ENCODE assay signal across 31 cellular contexts in the genomic region with DNA sequence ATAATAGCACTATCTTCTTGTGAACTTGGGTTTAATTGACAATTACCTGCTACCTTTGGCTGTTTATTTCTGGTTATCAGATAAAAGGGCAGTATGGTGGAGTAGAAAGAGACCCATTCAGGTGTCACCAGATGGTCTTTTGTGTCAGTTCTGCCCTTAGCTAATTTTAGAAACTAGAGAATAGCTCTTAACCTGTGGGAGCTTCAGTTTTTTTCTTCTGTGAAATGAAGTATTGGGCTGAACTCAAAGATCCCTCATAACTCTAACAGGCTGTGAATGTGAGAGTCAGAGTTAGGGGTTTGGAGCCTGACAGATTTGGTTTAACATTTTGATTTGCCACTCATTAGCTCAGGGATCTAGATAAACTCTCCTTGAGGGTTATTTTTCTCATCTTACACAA.
"Had no signal": no experiment of that assay in that cellular context is flagged by ENCODE, and none has a peak within 500 bp of the region (broad histone marks: within the 10 kb centered on the region; RNA-seq: fewer than 3 reads in every experiment).

No MANE protein-coding gene starts in this region.

- H3K27me3 Mint-ChIP-seq: activated CD4-positive, alpha-beta T cell treated with anti-CD3 and anti-CD28 coated beads, Interleukin-2, amount 10 ng/mL, durations not matched to agents 7 days and 5 days; activated CD8-positive, alpha-beta T cell treated with anti-CD3 and anti-CD28 coated beads for 36 hours; activated naive CD4-positive, alpha-beta T cell treated with anti-CD3 and anti-CD28 coated beads, Interleukin-2, amount 50 U/mL, for 24 hours; activated naive CD8-positive, alpha-beta T cell treated with anti-CD3 and anti-CD28 coated beads, Interleukin-2, amount 50 U/mL, for 24 hours; activated T-helper 17 cell treated with anti-CD3 and anti-CD28 coated beads, Interleukin-2, amount 50 U/mL, for 72 hours; dendritic cell treated with granulocyte-macrophage colony-stimulating factor and Interleukin-4, amounts not matched to agents 40 ng/mL and 50 ng/mL, for 4 days; naive thymus-derived CD8-positive, alpha-beta T cell; stimulated activated naive CD8-positive, alpha-beta T cell treated with anti-CD3 and anti-CD28 coated beads, Interleukin-15, amount 100 ng/mL, for 72 hours; type B pancreatic cell had no signal

- DNase-seq: activated CD4-positive, alpha-beta T cell treated with anti-CD3 and anti-CD28 coated beads for 1 hour; activated CD4-positive, alpha-beta T cell treated with anti-CD3 and anti-CD28 coated beads, Interleukin-2, amount 10 ng/mL, durations not matched to agents 7 days and 5 days; activated CD8-positive, alpha-beta T cell treated with anti-CD3 and anti-CD28 coated beads for 36 hours; activated naive CD8-positive, alpha-beta T cell treated with anti-CD3 and anti-CD28 coated beads, Interleukin-2, amount 50 U/mL, for 24 hours; activated T-cell treated with anti-CD3 and anti-CD28 coated beads, Interleukin-2, amount 50 U/mL, for 4 hours; amygdala; caudate nucleus; effector CD4-positive, alpha-beta T cell; esophagus squamous epithelium; foreskin melanocyte; heart right ventricle; lower lobe of right lung; mesenchymal stem cell; naive thymus-derived CD8-positive, alpha-beta T cell; nucleus accumbens; pancreas; retina; stimulated activated CD4-positive, alpha-beta T cell treated with anti-CD3 and anti-CD28 coated beads, Interleukin-4, amount 100 ng/mL, for 24 hours; stimulated activated naive CD8-positive, alpha-beta T cell treated with anti-CD3 and anti-CD28 coated beads, Interleukin-15, amount 100 ng/mL, for 72 hours; substantia nigra; T-helper 9 cell had no signal

- ATAC-seq: activated CD8-positive, alpha-beta T cell treated with anti-CD3 and anti-CD28 coated beads for 36 hours; activated naive CD8-positive, alpha-beta T cell treated with anti-CD3 and anti-CD28 coated beads, Interleukin-2, amount 50 U/mL, for 24 hours; activated T-cell treated with anti-CD3 and anti-CD28 coated beads, Interleukin-2, amount 50 U/mL, for 4 hours; activated T-helper 17 cell treated with anti-CD3 and anti-CD28 coated beads, Interleukin-2, amount 50 U/mL, for 72 hours; heart right ventricle; lower lobe of right lung; naive thymus-derived CD8-positive, alpha-beta T cell; pancreas; sciatic nerve; stimulated activated effector memory CD8-positive, alpha-beta T cell treated with anti-CD3 and anti-CD28 coated beads, Interleukin-12 subunit alpha, Interleukin-12 subunit beta, amount 100 ng/mL, for 72 hours; stimulated activated naive CD8-positive, alpha-beta T cell treated with anti-CD3 and anti-CD28 coated beads, Interleukin-15, amount 100 ng/mL, for 72 hours had no signal

- H3K36me3 Mint-ChIP-seq: activated naive CD4-positive, alpha-beta T cell treated with anti-CD3 and anti-CD28 coated beads, Interleukin-2, amount 50 U/mL, for 24 hours; stimulated activated effector memory CD8-positive, alpha-beta T cell treated with anti-CD3 and anti-CD28 coated beads, Interleukin-12 subunit alpha, Interleukin-12 subunit beta, amount 100 ng/mL, for 72 hours; type B pancreatic cell had no signal

- H3K4me3 ChIP-seq: esophagus squamous epithelium, heart right ventricle, lower lobe of right lung, pancreas, prostate gland, skin epidermis, vagina had no signal

- H3K9me3 ChIP-seq: lower lobe of right lung, pancreas, prostate gland, vagina had no signal

- H3K27ac ChIP-seq: esophagus squamous epithelium, heart right ventricle, lower lobe of right lung, pancreas, prostate gland, skin epidermis, vagina had no signal

- H3K27me3 ChIP-seq: esophagus squamous epithelium, vagina had no signal

- H3K27ac Mint-ChIP-seq: activated CD4-positive, alpha-beta T cell treated with anti-CD3 and anti-CD28 coated beads, Interleukin-2, amount 10 ng/mL, durations not matched to agents 7 days and 5 days; activated CD8-positive, alpha-beta T cell treated with anti-CD3 and anti-CD28 coated beads for 36 hours; activated naive CD4-positive, alpha-beta T cell treated with anti-CD3 and anti-CD28 coated beads, Interleukin-2, amount 50 U/mL, for 24 hours; activated naive CD8-positive, alpha-beta T cell treated with anti-CD3 and anti-CD28 coated beads, Interleukin-2, amount 50 U/mL, for 24 hours; activated T-helper 17 cell treated with anti-CD3 and anti-CD28 coated beads, Interleukin-2, amount 50 U/mL, for 72 hours; dendritic cell treated with granulocyte-macrophage colony-stimulating factor and Interleukin-4, amounts not matched to agents 40 ng/mL and 50 ng/mL, for 4 days; naive thymus-derived CD8-positive, alpha-beta T cell; stimulated activated effector memory CD8-positive, alpha-beta T cell treated with anti-CD3 and anti-CD28 coated beads, Interleukin-12 subunit alpha, Interleukin-12 subunit beta, amount 100 ng/mL, for 72 hours; type B pancreatic cell had no signal

- H3K4me1 Mint-ChIP-seq: activated naive CD4-positive, alpha-beta T cell treated with anti-CD3 and anti-CD28 coated beads, Interleukin-2, amount 50 U/mL, for 24 hours; activated T-helper 17 cell treated with anti-CD3 and anti-CD28 coated beads, Interleukin-2, amount 50 U/mL, for 72 hours; neural crest cell had no signal

- FAIRE-seq: pancreas had no signal

- H3K4me1 ChIP-seq: esophagus squamous epithelium, heart right ventricle, lower lobe of right lung, pancreas, prostate gland, vagina had no signal

- H3K36me3 ChIP-seq: esophagus squamous epithelium, heart right ventricle, lower lobe of right lung, pancreas, prostate gland, vagina had no signal

- H3K4me3 Mint-ChIP-seq: activated CD4-positive, alpha-beta T cell treated with anti-CD3 and anti-CD28 coated beads, Interleukin-2, amount 10 ng/mL, durations not matched to agents 7 days and 5 days; activated CD8-positive, alpha-beta T cell treated with anti-CD3 and anti-CD28 coated beads for 36 hours; activated naive CD4-positive, alpha-beta T cell treated with anti-CD3 and anti-CD28 coated beads, Interleukin-2, amount 50 U/mL, for 24 hours; activated naive CD8-positive, alpha-beta T cell treated with anti-CD3 and anti-CD28 coated beads, Interleukin-2, amount 50 U/mL, for 24 hours; activated T-cell treated with anti-CD3 and anti-CD28 coated beads, Interleukin-2, amount 50 U/mL, for 4 hours; activated T-helper 17 cell treated with anti-CD3 and anti-CD28 coated beads, Interleukin-2, amount 50 U/mL, for 72 hours; dendritic cell treated with granulocyte-macrophage colony-stimulating factor and Interleukin-4, amounts not matched to agents 40 ng/mL and 50 ng/mL, for 4 days; naive thymus-derived CD8-positive, alpha-beta T cell; neural crest cell; stimulated activated effector memory CD8-positive, alpha-beta T cell treated with anti-CD3 and anti-CD28 coated beads, Interleukin-12 subunit alpha, Interleukin-12 subunit beta, amount 100 ng/mL, for 72 hours; type B pancreatic cell had no signal
